ENCODE assay signal across 1 cellular context in genomic region chr7:42831051-42831952, GRCh38.
TF ChIP-seq lines count a peak whose summit lies in the region.

No MANE protein-coding gene starts in this region.

TF ChIP-seq in GM23338, 12 proteins besides CTCF, POLR2A, EP300 and RAD21 (continued from another document):
- TF ChIP-seq REST (IDR thresholded peaks at IDR 0.05; ENCODE audit: unreplicated experiment), result no peak
